Comparison of ENCODE assay signal across 8 cellular contexts in the genomic region with DNA sequence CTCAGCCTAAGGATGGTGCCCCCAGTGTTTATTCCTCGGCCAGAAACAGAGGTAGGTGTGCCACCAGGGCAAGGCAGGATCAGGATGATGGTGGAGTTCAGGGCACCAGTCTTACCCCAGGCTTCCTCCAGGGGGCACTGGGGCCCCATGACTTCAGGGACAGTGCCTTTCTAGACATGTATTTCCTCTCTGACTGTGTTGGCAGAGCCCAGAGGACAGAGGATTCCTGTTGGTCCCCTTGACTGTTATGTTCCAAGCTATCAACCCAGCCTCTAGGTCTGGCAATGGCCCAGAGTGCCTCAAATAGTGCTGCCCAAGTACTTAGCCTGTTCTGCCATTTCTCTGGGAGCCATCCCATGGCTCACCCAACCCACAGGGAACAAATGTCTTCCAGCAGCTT. TPM values are rescaled to one million over a fixed set of nuclear protein-coding genes. Genes with fewer than 3 reads are reported as not detected.
DNase-seq lines count a peak whose midpoint lies in the region; FAIRE-seq and TF ChIP-seq lines count a peak whose summit lies in the region.

No MANE protein-coding gene starts in this region.

- peak overlapping the region in 12 of 59 donors; percentile 3 to 65 (median 34) for H3K27ac ChIP-seq in dorsolateral prefrontal cortex

- no peaks in the 10 kb centered on the region for H3K27me3 ChIP-seq in dorsolateral prefrontal cortex

- H3K27ac Mint-ChIP-seq in activated CD4-positive, alpha-beta memory T cell treated with anti-CD3 and anti-CD28 coated beads for 36 hours: peak overlapping the region; percentile 95

- peak; percentile 90 for FAIRE-seq in GM18507 (lab: Jason Lieb, UNC)

- H3K9me3 Mint-ChIP-seq in activated CD4-positive, alpha-beta memory T cell treated with anti-CD3 and anti-CD28 coated beads for 36 hours: no peaks in the 10 kb centered on the region

- POLR2A ChIA-PET in AG04449 (lab: Yijun Ruan, JAX): interaction anchor here (1.2 to 3.7 kb wide), 2 partner anchors 29 to 44 kb away, joined by 3 to 18 read pairs; a partner anchor contains a TSS
- POLR2A ChIA-PET in activated CD4-positive, alpha-beta memory T cell treated with anti-CD3 and anti-CD28 coated beads for 36 hours (lab: Charles Lee): interaction anchor here (1.0 to 14.0 kb wide), 5 partner anchors 18 to 798 kb away, joined by 3 to 1013 read pairs (median 26); a partner anchor contains a TSS

- H3K36me3 Mint-ChIP-seq in activated CD4-positive, alpha-beta memory T cell treated with anti-CD3 and anti-CD28 coated beads for 36 hours: peaks cover 70% of the 10 kb centered on the region

- H3K4me3 Mint-ChIP-seq in activated CD4-positive, alpha-beta memory T cell treated with anti-CD3 and anti-CD28 coated beads for 36 hours: peak overlapping the region; percentile 99

- intact Hi-C loops in activated CD4-positive, alpha-beta memory T cell treated with anti-CD3 and anti-CD28 coated beads for 36 hours (cut with micrococcal nuclease): loop anchor here (1.0 to 5.0 kb wide), 4 partner anchors 29 to 100 kb away; a partner anchor contains a TSS
- intact Hi-C loops in dorsolateral prefrontal cortex (cut with DNase I): loop anchor here in 1 of 2 donors (5.0 kb wide), 2 partner anchors 800 to 815 kb away; a partner anchor contains a TSS

- H3K27me3 Mint-ChIP-seq in activated CD4-positive, alpha-beta memory T cell treated with anti-CD3 and anti-CD28 coated beads for 36 hours: no peaks in the 10 kb centered on the region

- DNase-seq in AG04449 (ENCODE audit: low read depth, low spot score): no peak
- peak; percentile 54 for DNase-seq in GM18507 (ENCODE audit: extremely low spot score, insufficient read length, low read depth)
- DNase-seq in NCI-H345 treated with DMSO at 0.1 percent for 48 hours (lab: John Stamatoyannopoulos, UW; ENCODE audit: unreplicated experiment): peak; percentile 4
- DNase-seq in activated CD4-positive, alpha-beta memory T cell treated with anti-CD3 and anti-CD28 coated beads for 36 hours: peak; percentile 91
- DNase-seq in dorsolateral prefrontal cortex: peak; percentile 47 to 83 (median 70)
- peak; percentile 75 to 79 for DNase-seq in lung microvascular endothelial cell (ENCODE audit: low read depth in 2 of 2)
- peak; percentile 70 for DNase-seq in stimulated activated CD8-positive, alpha-beta memory T cell treated with anti-CD3 and anti-CD28 coated beads, Interleukin-12 subunit alpha, Interleukin-12 subunit beta, amount 100 ng/mL, for 1 hour (ENCODE audit: low read depth)
- DNase-seq in DMS114 treated with DMSO at 0.1 percent for 48 hours (lab: John Stamatoyannopoulos, UW; ENCODE audit: unreplicated experiment): no peak

- H3K4me3 ChIP-seq in AG04449 (ENCODE audit: low read depth, low read length): no peak overlapping the region
- H3K4me3 ChIP-seq in dorsolateral prefrontal cortex: no peak overlapping the region

- TF ChIP-seq CTCF in AG04449 (IDR thresholded peaks at IDR 0.05; ENCODE audit: insufficient read depth, low read length, missing control alignments): peak; percentile 93
- TF ChIP-seq CTCF in dorsolateral prefrontal cortex (IDR thresholded peaks at IDR 0.05 in 54 of 56, conservative IDR thresholded peaks at IDR 0.05 in 2 of 56; ENCODE audit: low read depth in 1 of 56, partially characterized antibody in 56 of 56): peak; percentile 59 to 93 (median 84)

- H3K4me1 Mint-ChIP-seq in activated CD4-positive, alpha-beta memory T cell treated with anti-CD3 and anti-CD28 coated beads for 36 hours (ENCODE audit: low read depth): peaks cover 67% of the 10 kb centered on the region

- CTCF ChIA-PET in AG04449 (lab: Yijun Ruan, JAX): interaction anchor here (0.9 to 26.0 kb wide), 12 partner anchors 10 to 817 kb away, joined by 3 to 819 read pairs (median 6); a partner anchor contains a TSS
- CTCF ChIA-PET in activated CD4-positive, alpha-beta memory T cell treated with anti-CD3 and anti-CD28 coated beads for 36 hours (lab: Charles Lee): interaction anchor here (0.6 to 14.6 kb wide), 18 partner anchors 9 to 817 kb away, joined by 3 to 908 read pairs (median 5); a partner anchor contains a TSS

RNA-seq across cellular contexts. Expression of a gene that starts 2.8 kb away (rescaled TPM):
- 10 to 100 TPM; 78.7 to 82.6 TPM for total RNA-seq in activated CD4-positive, alpha-beta memory T cell treated with anti-CD3 and anti-CD28 coated beads for 36 hours
- total RNA-seq in dorsolateral prefrontal cortex (10 to 100 TPM in 115 of 120 experiments, 1 to 10 TPM in 5; 8.6 to 22.8 (median 14.2) TPM), lung microvascular endothelial cell (2.6 and 2.8 TPM in 2 replicates)

RNA-seq across cellular contexts. Expression of a gene that starts 4.6 kb away (rescaled TPM):
- 10 to 100 TPM; 16.7 to 17.0 TPM for total RNA-seq in activated CD4-positive, alpha-beta memory T cell treated with anti-CD3 and anti-CD28 coated beads for 36 hours
- 10 to 100 TPM; 22.0 to 50.0 (median 37.9) TPM for total RNA-seq in dorsolateral prefrontal cortex
- 0.87 and 1.4 TPM in 2 replicates for total RNA-seq in lung microvascular endothelial cell

RNA-seq across cellular contexts. Expression of a gene that starts 39.4 kb away (rescaled TPM):
- total RNA-seq in activated CD4-positive, alpha-beta memory T cell treated with anti-CD3 and anti-CD28 coated beads for 36 hours: 100 to 1,000 TPM; 319 TPM
- total RNA-seq in dorsolateral prefrontal cortex (1 to 10 TPM in 67 of 120 experiments, under 1 TPM in 53; 0.15 to 7.8 (median 1.1) TPM), lung microvascular endothelial cell (0.20 and 0.22 TPM in 2 replicates)

RNA-seq across cellular contexts. Expression of a gene that starts 44.8 kb away (rescaled TPM):
- 100 to 1,000 TPM; 186 to 187 TPM for total RNA-seq in activated CD4-positive, alpha-beta memory T cell treated with anti-CD3 and anti-CD28 coated beads for 36 hours
- 10 to 100 TPM in 107 of 120 experiments, 1 to 10 TPM in 13; 6.3 to 30.7 (median 13.1) TPM for total RNA-seq in dorsolateral prefrontal cortex
- total RNA-seq in lung microvascular endothelial cell: 2.6 and 7.0 TPM in 2 replicates

Comparison
In these comparisons a context has a peak if more than half of its experiments do, and no peak if none do; other contexts are left out.
1. DNase-seq: peak in GM18507 (single experiment), NCI-H345 treated with DMSO at 0.1 percent for 48 hours (single experiment), activated CD4-positive, alpha-beta memory T cell treated with anti-CD3 and anti-CD28 coated beads for 36 hours (single experiment), dorsolateral prefrontal cortex (10 of 10), lung microvascular endothelial cell (2 of 2) and stimulated activated CD8-positive, alpha-beta memory T cell treated with anti-CD3 and anti-CD28 coated beads, Interleukin-12 subunit alpha, Interleukin-12 subunit beta, amount 100 ng/mL, for 1 hour (single experiment); none in AG04449 (single experiment) and DMS114 treated with DMSO at 0.1 percent for 48 hours (single experiment).
2. RNA of a gene that starts 39.4 kb away (total RNA-seq): 319 TPM in activated CD4-positive, alpha-beta memory T cell treated with anti-CD3 and anti-CD28 coated beads for 36 hours; 0.15 to 7.8 TPM in dorsolateral prefrontal cortex and 0.20 to 0.22 TPM in lung microvascular endothelial cell; every median in the first group is over 10 times any median in the second.